8 cellular contexts compared by ENCODE assay signal in the genomic region with DNA sequence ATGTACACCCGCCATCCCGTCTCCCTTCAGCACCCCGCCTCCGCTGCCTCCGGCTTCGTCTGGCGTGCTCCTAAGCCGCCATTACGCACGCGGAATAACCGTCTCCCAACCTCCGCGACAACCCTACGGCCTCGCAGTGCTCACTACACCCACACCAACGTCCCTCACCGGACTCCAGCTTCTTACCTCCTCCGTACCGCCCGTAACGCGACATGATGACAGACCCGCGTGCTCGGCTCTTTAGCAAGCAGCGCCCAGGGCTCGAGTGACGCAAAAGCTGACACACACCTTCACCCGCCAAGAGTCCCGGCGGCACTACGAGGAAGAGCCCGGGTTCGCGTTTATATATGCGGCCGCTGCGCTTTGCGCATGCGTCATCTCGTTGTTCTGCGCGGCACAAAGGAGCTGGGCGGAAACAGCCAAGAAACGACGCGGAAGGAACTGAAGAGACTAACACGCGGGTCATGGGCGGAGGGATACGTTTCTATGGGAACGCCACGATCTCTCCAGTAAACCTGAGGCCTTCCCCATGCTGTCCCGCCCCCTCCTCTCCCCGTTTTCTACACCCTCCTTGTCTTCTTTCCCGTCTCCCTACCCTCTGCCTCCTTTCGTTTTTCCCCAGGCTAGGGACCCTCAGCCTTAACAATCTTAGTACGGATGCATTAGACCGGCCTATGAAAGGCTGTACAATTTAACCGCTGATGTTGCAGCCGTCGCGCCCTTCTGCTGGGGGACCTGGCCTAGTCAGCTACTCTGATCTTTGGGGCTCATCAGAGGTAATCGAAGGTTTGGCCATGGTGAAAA. TPM values are rescaled to one million over a fixed set of nuclear protein-coding genes. Genes with fewer than 3 reads are reported as not detected.
DNase-seq lines count a peak whose midpoint lies in the region; ATAC-seq and TF ChIP-seq lines count a peak whose summit lies in the region.

A gene (minus strand): TSS at position 319 of the 804 bp plus-strand sequence. CDS start 105 bp downstream, at position 214.

- H3K9me3 ChIP-seq in aorta (ENCODE audit: control insufficient read depth, low read length), result no peaks in the 10 kb centered on the region

- DNase-seq in NCI-H2029 treated with DMSO at 0.1 percent for 48 hours (lab: John Stamatoyannopoulos, UW), result peak; percentile 93
- peak; percentile 98 for DNase-seq in T-helper 9 cell
- DNase-seq in astrocyte of the cerebellum (ENCODE audit: low read depth), result peak; percentile 98
- DNase-seq in hepatic stellate cell (ENCODE audit: low spot score), result peak; percentile 97
- peak; percentile 99 for DNase-seq in aorta

- H3K4me3 ChIP-seq in astrocyte of the cerebellum (ENCODE audit: low read depth, low read length), result peak within 1 kb of the TSS; percentile 97
- peak within 1 kb of the TSS; percentile 100 for H3K4me3 ChIP-seq in rectal smooth muscle tissue (ENCODE audit: low read length)
- H3K4me3 ChIP-seq in aorta (ENCODE audit: low read length in 2 of 2), result peak within 1 kb of the TSS; percentile 50 to 85

- H3K27ac ChIP-seq in rectal smooth muscle tissue (ENCODE audit: low read depth, low read length) (peak within 1 kb of the TSS; percentile 99), aorta (ENCODE audit: low read depth in 1 of 2, low read length in 2 of 2) (peak within 1 kb of the TSS; percentile 31 to 81)

- H3K36me3 ChIP-seq in rectal smooth muscle tissue (ENCODE audit: control insufficient read depth, insufficient read depth, low read length) (peaks cover 25% of the 10 kb centered on the region), aorta (ENCODE audit: control insufficient read depth in 1 of 2, insufficient read depth in 2 of 2, low read length in 1 of 2) (peaks cover 3 to 8% of the 10 kb centered on the region in 2 donors)

- no peak for TF ChIP-seq CTCF in astrocyte of the cerebellum (IDR thresholded peaks at IDR 0.05; ENCODE audit: low read depth, low read length, missing control alignments)

- ATAC-seq in GM18505 (IDR thresholded peaks at IDR 0.05; ENCODE audit: unreplicated experiment) (peak; percentile 82), HG02973 (IDR thresholded peaks at IDR 0.05; ENCODE audit: unreplicated experiment) (peak; percentile 74), aorta (ENCODE audit: low FRiP score) (peak; percentile 96)

- WGBS in aorta, 2 donors, result 1% methylated on average over 61 to 65 of the region's 65 CpGs

- H3K4me1 ChIP-seq in rectal smooth muscle tissue (ENCODE audit: control insufficient read depth, insufficient read depth, low read length) (peaks cover 26% of the 10 kb centered on the region), aorta (ENCODE audit: control insufficient read depth in 1 of 2, insufficient read depth in 2 of 2, low read length in 2 of 2) (peaks cover 0 to 4% of the 10 kb centered on the region in 2 donors)

- H3K9ac ChIP-seq in rectal smooth muscle tissue (ENCODE audit: low read length), result peak within 1 kb of the TSS; percentile 100

- H3K27me3 ChIP-seq in rectal smooth muscle tissue (ENCODE audit: control insufficient read depth, insufficient read depth, low read length), result no peaks in the 10 kb centered on the region
- H3K27me3 ChIP-seq in aorta (ENCODE audit: control insufficient read depth in 1 of 2, insufficient read depth in 2 of 2, low read length in 1 of 2), result no peaks in the 10 kb centered on the region

- TF ChIP-seq POLR2A in GM18505 (IDR thresholded peaks at IDR 0.05; ENCODE audit: borderline replicate concordance, extremely low read depth, insufficient read depth, insufficient read length), result peak; percentile 100

- in situ Hi-C loops in astrocyte of the cerebellum (cut with HindIII; ENCODE audit: low sequenced_read_pairs), result no loop called here

- intact Hi-C loops in aorta (cut with DNase I), result no loop called here

RNA-seq across cellular contexts. Expression of the gene that starts here (rescaled TPM):
- 100 to 1,000 TPM; 117 to 125 TPM for total RNA-seq in aorta
- 100 to 1,000 TPM in 1 of 2 donors, 10 to 100 TPM in 1; 69.2 to 101 TPM for polyA plus RNA-seq in aorta

Comparison
In these comparisons a context has a peak if more than half of its experiments do, and no peak if none do; other contexts are left out.
1. Peak in every context shown above with its lines: DNase-seq, ATAC-seq, H3K4me3 ChIP-seq and H3K27ac ChIP-seq.